In the genomic region with DNA sequence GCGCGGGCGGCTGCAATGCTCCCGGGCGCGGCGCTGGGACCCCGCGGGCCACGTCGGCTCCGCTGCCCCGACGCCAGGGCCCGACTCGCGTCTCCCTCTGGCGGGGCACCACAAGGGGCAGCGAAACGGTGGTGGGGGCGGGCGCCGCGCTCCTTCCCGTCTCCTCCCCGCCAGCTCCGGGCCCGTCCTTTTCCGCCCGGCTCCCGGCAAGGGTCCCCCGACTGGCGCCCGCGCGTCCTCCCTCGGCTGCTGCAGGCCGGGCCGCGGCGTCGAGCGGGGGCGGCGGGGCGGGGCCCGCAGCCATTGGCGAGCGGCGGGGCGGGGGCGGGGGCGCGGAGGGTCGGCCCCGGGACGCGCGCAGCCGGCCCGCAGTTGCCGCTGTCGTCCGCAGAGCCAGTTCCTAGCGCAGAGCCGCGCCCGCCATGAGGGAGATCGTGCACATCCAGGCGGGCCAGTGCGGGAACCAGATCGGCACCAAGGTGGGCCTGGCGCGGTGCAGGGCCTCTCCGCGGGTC, we compare ENCODE assay signal across 8 cellular contexts.
DNase-seq lines count a peak whose midpoint lies in the region; ATAC-seq, FAIRE-seq and TF ChIP-seq lines count a peak whose summit lies in the region.

A gene (plus strand): TSS at position 371 of the 515 bp plus-strand sequence. CDS start 52 bp downstream, at position 423.

- DNase-seq in AG04449 (ENCODE audit: low read depth, low spot score) (no peak), NCI-H82 treated with DMSO at 0.1 percent for 48 hours (lab: John Stamatoyannopoulos, UW; ENCODE audit: unreplicated experiment) (peak; percentile 61), astrocyte of the hippocampus (ENCODE audit: low read depth, low spot score) (peak; percentile 93), iPS DF 6.9 (ENCODE audit: low read depth, low spot score) (no peak), skeletal muscle cell (ENCODE audit: low read depth) (no peak), HTR-8/SVneo (ENCODE audit: insufficient read length, low spot score) (no peak)

- no peaks in the 10 kb centered on the region for H3K36me3 ChIP-seq in iPS DF 6.9 (ENCODE audit: control insufficient read depth, insufficient read depth, low read length)

- peak; percentile 19 for TF ChIP-seq CTCF in AG04449 (IDR thresholded peaks at IDR 0.05; ENCODE audit: insufficient read depth, low read length, missing control alignments)

- no peak within 1 kb of the TSS for H3K27ac ChIP-seq in iPS DF 6.9 (ENCODE audit: low read length)

- peaks cover 3% of the 10 kb centered on the region; the same call in 1 of the 2 replicates for H3K27me3 ChIP-seq in iPS DF 6.9 (ENCODE audit: control insufficient read depth, insufficient read depth, low read length)

- ATAC-seq in GM18498 (IDR thresholded peaks at IDR 0.05; ENCODE audit: unreplicated experiment) (peak; percentile 58), HG02884 (IDR thresholded peaks at IDR 0.05; ENCODE audit: unreplicated experiment) (peak; percentile 44)

- CTCF ChIA-PET in AG04449 (lab: Yijun Ruan, JAX): interaction anchor here (1.0 to 6.4 kb wide), 9 partner anchors 11 to 36 kb away, joined by 3 to 39 read pairs (median 8); no protein-coding TSS in a partner anchor

- no peaks in the 10 kb centered on the region for H3K9me3 ChIP-seq in iPS DF 6.9 (ENCODE audit: control insufficient read depth, insufficient read depth, low read length)

- POLR2A ChIA-PET in AG04449 (lab: Yijun Ruan, JAX): interaction anchor here (0.6 to 6.0 kb wide), 11 partner anchors 11 to 70 kb away, joined by 3 to 69 read pairs (median 7); a partner anchor contains a TSS

- H3K4me1 ChIP-seq in iPS DF 6.9 (ENCODE audit: control insufficient read depth, insufficient read depth, low read length): peaks cover 5% of the 10 kb centered on the region

- no CpG with 5 or more reads among the region's 76 CpGs for whole genome bisulfite sequencing in iPS DF 6.9 (ENCODE audit: insufficient coverage, insufficient read length)

- FAIRE-seq in HTR-8/SVneo (lab: Jason Lieb, UNC): no peak

- H3K4me3 ChIP-seq in AG04449 (ENCODE audit: low read depth, low read length) (peak within 1 kb of the TSS; percentile 93), iPS DF 6.9 (ENCODE audit: low read length) (peak within 1 kb of the TSS; percentile 83), skeletal muscle cell (ENCODE audit: low read depth, low read length) (peak within 1 kb of the TSS; percentile 82)

Comparison
In these comparisons a context has a peak if more than half of its experiments do, and no peak if none do; other contexts are left out.
1. DNase-seq: peak in NCI-H82 treated with DMSO at 0.1 percent for 48 hours (single experiment) and astrocyte of the hippocampus (single experiment); none in AG04449 (single experiment), iPS DF 6.9 (single experiment), skeletal muscle cell (single experiment) and HTR-8/SVneo (single experiment).
2. Peak in every context shown above with its lines, with median percentiles within 50 percentile points of each other: H3K4me3 ChIP-seq.